ENCODE assay signal across 12 cellular contexts in the genomic region with DNA sequence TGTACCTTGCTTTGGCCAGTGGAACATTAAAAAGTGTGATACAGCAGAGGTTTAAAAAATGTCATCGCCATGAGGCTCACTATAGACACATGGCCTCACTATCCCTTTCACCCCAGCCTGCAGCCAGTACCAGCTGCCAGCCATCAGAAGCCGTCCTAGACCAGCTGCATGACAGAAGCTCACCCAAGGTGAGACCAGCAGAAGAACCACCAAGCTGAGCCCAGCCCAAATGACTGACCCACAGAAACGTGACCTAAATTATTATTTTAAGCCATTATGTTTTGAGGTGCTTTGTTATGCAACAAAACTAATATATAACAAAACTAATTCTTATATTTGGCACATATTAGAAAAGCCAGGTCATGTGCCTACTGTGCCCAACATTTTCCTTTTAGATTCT.
DNase-seq lines count a peak whose midpoint lies in the region; ATAC-seq and TF ChIP-seq lines count a peak whose summit lies in the region.
"Had no signal": no experiment of that assay in that cellular context is flagged by ENCODE, and none has a peak within 500 bp of the region (broad histone marks: within the 10 kb centered on the region; RNA-seq: fewer than 3 reads in every experiment).

No MANE protein-coding gene starts in this region.

- no peaks in the 10 kb centered on the region for H3K27me3 ChIP-seq in right atrium auricular region
- H3K27me3 ChIP-seq: BLaER1 treated with 17β-estradiol and CSF1 and Interleukin-3, amounts not matched to agents 10 nM and 100 nM had no signal

- H3K4me3 ChIP-seq in right atrium auricular region = no peak overlapping the region
- H3K4me3 ChIP-seq: BLaER1 treated with 17β-estradiol and CSF1 and Interleukin-3, amounts not matched to agents 10 nM and 100 nM had no signal

- peak overlapping the region in 4 of 5 experiments; percentile 64 to 89 (median 72) for H3K27ac Mint-ChIP-seq in brain
- H3K27ac Mint-ChIP-seq: B cell; CD8-positive, alpha-beta T cell; H9 had no signal

- H3K4me1 ChIP-seq in right atrium auricular region = no peaks in the 10 kb centered on the region

- intact Hi-C loops in Right ventricle myocardium superior (cut with DNase I) (no loop called here), posterior vena cava (cut with DNase I) (no loop called here), left colon (cut with DNase I, micrococcal nuclease) (no loop called here)

- no peak overlapping the region for H3K27ac ChIP-seq in right atrium auricular region
- H3K27ac ChIP-seq: BLaER1 treated with 17β-estradiol and CSF1 and Interleukin-3, amounts not matched to agents 10 nM and 100 nM had no signal

- peaks cover 3 to 5% of the 10 kb centered on the region in 2 donors for H3K9me3 ChIP-seq in right atrium auricular region

- peaks cover 12% of the 10 kb centered on the region for H3K36me3 Mint-ChIP-seq in brain
- H3K36me3 Mint-ChIP-seq: CD8-positive, alpha-beta T cell had no signal

- peaks cover 71% of the 10 kb centered on the region for H3K4me1 Mint-ChIP-seq in brain
- H3K4me1 Mint-ChIP-seq: B cell had no signal

- no peak overlapping the region for H3K4me3 Mint-ChIP-seq in brain
- H3K4me3 Mint-ChIP-seq: B cell; CD8-positive, alpha-beta T cell; H9 had no signal

- ATAC-seq in Right ventricle myocardium superior (ENCODE audit: poor library complexity) (no peak), left colon (no peak), GM18867 (IDR thresholded peaks at IDR 0.05; ENCODE audit: unreplicated experiment) (no peak)
- ATAC-seq: CD8-positive, alpha-beta T cell had no signal

- H3K9me3 Mint-ChIP-seq in brain = peaks cover 0 to 15% (median 3%) of the 10 kb centered on the region in 5 experiments
- H3K9me3 Mint-ChIP-seq: CD8-positive, alpha-beta T cell had no signal

- no peaks in the 10 kb centered on the region for H3K36me3 ChIP-seq in right atrium auricular region
- H3K36me3 ChIP-seq: BLaER1 treated with 17β-estradiol and CSF1 and Interleukin-3, amounts not matched to agents 10 nM and 100 nM had no signal

- no peaks in the 10 kb centered on the region for H3K27me3 Mint-ChIP-seq in brain

- DNase-seq in Right ventricle myocardium superior = peak; percentile 8
- DNase-seq in right atrium auricular region (ENCODE audit: low spot score) = no peak
- peak; percentile 8 for DNase-seq in posterior vena cava (ENCODE audit: low spot score)
- no peak for DNase-seq in left colon
- DNase-seq: Calu3; CD8-positive, alpha-beta T cell; GF-D8; H9 had no signal

- no peak for TF ChIP-seq CTCF in right atrium auricular region (IDR thresholded peaks at IDR 0.05)
- TF ChIP-seq CTCF in brain (conservative IDR thresholded peaks at IDR 0.05) = no peak

Comparison
In these comparisons a context has a peak if more than half of its experiments do, and no peak if none do; other contexts are left out.
1. DNase-seq: peak in Right ventricle myocardium superior (single experiment) and posterior vena cava (single experiment); none in right atrium auricular region (single experiment) and left colon (0 of 2).